In genomic region chr10:96831867-96832720, GRCh38 we compare ENCODE assay signal across 8 cellular contexts. TPM values are rescaled to one million over a fixed set of nuclear protein-coding genes. Genes with fewer than 3 reads are reported as not detected.
DNase-seq lines count a peak whose midpoint lies in the region; ATAC-seq, FAIRE-seq and TF ChIP-seq lines count a peak whose summit lies in the region.

LCOR (plus strand) TSS chr10:96832298; CDS start chr10:96949058, 116,760 bp downstream.

- peaks cover 3% of the 10 kb centered on the region for H3K27me3 Mint-ChIP-seq in astrocyte (ENCODE audit: low read depth, unreplicated experiment)

- peaks cover 2% of the 10 kb centered on the region for H3K36me3 Mint-ChIP-seq in astrocyte (ENCODE audit: low read depth, unreplicated experiment)

- H3K4me3 ChIP-seq in astrocyte (ENCODE audit: insufficient read depth, low read depth, low read length) (peak within 1 kb of the TSS; percentile 67), aorta (ENCODE audit: low read length in 2 of 2) (peak within 1 kb of the TSS; percentile 91 to 95)

- intact Hi-C loops in aorta (cut with DNase I): loop anchor here (2.0 to 10.0 kb wide), 7 partner anchors 193 to 790 kb away; partner anchors contain the start of genes TM9SF3 (in 2 of the 2) and CCNJ (in 1 of the 2)

- H2AFZ ChIP-seq in astrocyte (ENCODE audit: low read depth, low read length): peak within 1 kb of the TSS; percentile 67

- peak; percentile 72 for TF ChIP-seq POLR2A in GM15510 (IDR thresholded peaks at IDR 0.05; ENCODE audit: borderline replicate concordance, extremely low read depth, insufficient read length)

- H3K9me3 ChIP-seq in astrocyte (ENCODE audit: insufficient read depth, low read depth, low read length) (no peaks in the 10 kb centered on the region), aorta (ENCODE audit: control insufficient read depth, low read length) (no peaks in the 10 kb centered on the region)

- H3K4me3 Mint-ChIP-seq in astrocyte (ENCODE audit: unreplicated experiment): peak within 1 kb of the TSS; percentile 95

- TF ChIP-seq CTCF in astrocyte (IDR thresholded peaks at IDR 0.05; ENCODE audit: insufficient read depth, low read depth, low read length): no peak

- H3K4me1 ChIP-seq in astrocyte (ENCODE audit: insufficient read depth, low read length): peaks cover 19% of the 10 kb centered on the region
- H3K4me1 ChIP-seq in aorta (ENCODE audit: control insufficient read depth in 1 of 2, insufficient read depth in 2 of 2, low read length in 2 of 2): peaks cover 0 to 9% of the 10 kb centered on the region in 2 donors

- FAIRE-seq in astrocyte (lab: Jason Lieb, UNC): no peak

- WGBS in aorta, 2 donors: 1% methylated on average over 73 to 112 of the region's 112 CpGs

- H3K9ac ChIP-seq in astrocyte (ENCODE audit: low read length): peak within 1 kb of the TSS; percentile 82

- H3K4me1 Mint-ChIP-seq in astrocyte (ENCODE audit: low read depth, unreplicated experiment): peaks cover 25% of the 10 kb centered on the region

- peaks cover 44% of the 10 kb centered on the region for H3K79me2 ChIP-seq in astrocyte (ENCODE audit: insufficient read depth, low read length)

- peaks cover 38% of the 10 kb centered on the region for H4K20me1 ChIP-seq in astrocyte (ENCODE audit: insufficient read depth, low read length)

- peak; percentile 73 for ATAC-seq in HG02798 (IDR thresholded peaks at IDR 0.05; ENCODE audit: poor library complexity, unreplicated experiment)
- peak; percentile 95 for ATAC-seq in aorta (ENCODE audit: low FRiP score)

- H3K27ac ChIP-seq in astrocyte (ENCODE audit: low read depth, low read length) (peak within 1 kb of the TSS; percentile 80), aorta (ENCODE audit: low read depth in 1 of 2, low read length in 2 of 2) (peak within 1 kb of the TSS; percentile 2 to 83)

- no peaks in the 10 kb centered on the region for H3K9me3 Mint-ChIP-seq in astrocyte (ENCODE audit: unreplicated experiment)

- peak within 1 kb of the TSS; percentile 86 for H3K4me2 ChIP-seq in astrocyte (ENCODE audit: low read length)

- peak within 1 kb of the TSS; percentile 95 for H3K27ac Mint-ChIP-seq in astrocyte (ENCODE audit: unreplicated experiment)

- DNase-seq in NCI-H146 (lab: John Stamatoyannopoulos, UW) (peak; percentile 86), T-helper 9 cell (peak; percentile 74), astrocyte (ENCODE audit: low read depth) (peak; percentile 83), hepatic stellate cell (ENCODE audit: low spot score) (peak; percentile 99), retina (peak; percentile 92), aorta (peak; percentile 91 to 94)

- no peaks in the 10 kb centered on the region for H3K36me3 ChIP-seq in astrocyte (ENCODE audit: insufficient read depth, low read length)
- H3K36me3 ChIP-seq in aorta (ENCODE audit: control insufficient read depth in 1 of 2, insufficient read depth in 2 of 2, low read length in 1 of 2): no peaks in the 10 kb centered on the region

- no peaks in the 10 kb centered on the region for H3K27me3 ChIP-seq in astrocyte (ENCODE audit: insufficient read depth, low read length)
- H3K27me3 ChIP-seq in aorta (ENCODE audit: control insufficient read depth in 1 of 2, insufficient read depth in 2 of 2, low read length in 1 of 2): no peaks in the 10 kb centered on the region

RNA-seq across cellular contexts. Expression of gene LCOR, which starts in this region (rescaled TPM):
- total RNA-seq in astrocyte: 72.0 and 72.8 TPM in 2 replicates
- 10 to 100 TPM; 36.4 to 38.9 TPM for total RNA-seq in aorta
- polyA plus RNA-seq in aorta: 1 to 10 TPM; 2.4 to 2.7 TPM

Comparison
In these comparisons a context has a peak if more than half of its experiments do, and no peak if none do; other contexts are left out.
1. Peak in every context shown above with its lines: DNase-seq, ATAC-seq, H3K4me3 ChIP-seq and H3K27ac ChIP-seq.